Comparison of ENCODE assay signal across 1 cellular context in the genomic region with DNA sequence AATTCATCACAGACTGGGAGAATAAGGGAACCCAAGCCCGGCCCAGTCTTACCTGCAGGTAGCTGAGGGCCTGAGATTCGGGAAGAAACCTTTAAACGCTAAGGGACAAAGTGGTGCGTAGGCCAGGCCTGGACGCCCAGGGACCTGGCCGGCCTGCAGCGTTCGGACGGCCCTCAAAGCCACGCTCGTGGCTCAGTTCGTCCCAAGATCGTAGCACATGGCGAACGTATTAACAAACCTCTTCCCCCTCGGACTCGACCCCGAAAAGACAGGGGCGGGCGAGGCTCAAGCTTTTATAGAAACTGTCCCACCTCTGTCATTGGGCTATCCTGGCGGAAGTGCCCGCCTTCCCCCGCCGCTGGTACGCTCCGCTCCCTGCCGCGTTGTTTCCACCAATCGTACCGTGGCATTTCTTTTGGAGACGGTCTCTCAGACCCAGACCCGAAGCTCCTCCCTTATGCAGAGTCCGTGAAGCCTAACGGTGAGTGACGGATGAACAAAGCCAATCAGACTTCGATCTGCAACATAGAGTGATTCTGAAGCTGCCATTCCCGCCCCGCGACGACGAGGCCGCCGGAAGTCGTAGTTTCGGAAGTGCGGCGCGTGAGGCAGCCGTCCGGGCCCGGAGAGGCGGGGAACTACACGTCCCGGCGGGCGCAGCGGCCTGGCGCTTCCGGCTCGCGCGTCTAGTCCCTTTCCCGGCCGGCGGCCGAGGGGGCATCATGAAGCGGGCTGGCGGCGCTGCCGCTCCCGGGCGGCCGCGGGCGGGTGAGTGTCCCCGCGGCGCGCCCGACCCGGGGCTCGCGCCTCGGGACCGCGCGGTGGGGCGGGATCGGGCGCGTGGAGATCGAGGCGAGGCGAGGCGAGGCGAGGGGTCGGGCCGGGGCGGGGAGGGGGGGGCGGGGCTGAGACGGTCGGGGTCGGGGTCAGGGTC.
TF ChIP-seq lines count a peak whose summit lies in the region.

TRAF7 (plus strand) TSS at position 692 of the 934 bp plus-strand sequence. CDS start 8,139 bp downstream, outside the sequence.

TF ChIP-seq in WTC11, 78 proteins besides CTCF, POLR2A, EP300 and RAD21 (continued from another document and continues in another):
- TF ChIP-seq AFF4 (CRISPR knock-in tag; IDR thresholded peaks at IDR 0.05; ENCODE audit: borderline replicate concordance), result peak; percentile 44; the same call in 1 of the 2 replicates
- 0 out of 2 replicates have a peak, but pooled peaks have one; percentile 66 for TF ChIP-seq MLX (CRISPR knock-in tag; IDR thresholded peaks at IDR 0.05)
- TF ChIP-seq, protein P1, sequence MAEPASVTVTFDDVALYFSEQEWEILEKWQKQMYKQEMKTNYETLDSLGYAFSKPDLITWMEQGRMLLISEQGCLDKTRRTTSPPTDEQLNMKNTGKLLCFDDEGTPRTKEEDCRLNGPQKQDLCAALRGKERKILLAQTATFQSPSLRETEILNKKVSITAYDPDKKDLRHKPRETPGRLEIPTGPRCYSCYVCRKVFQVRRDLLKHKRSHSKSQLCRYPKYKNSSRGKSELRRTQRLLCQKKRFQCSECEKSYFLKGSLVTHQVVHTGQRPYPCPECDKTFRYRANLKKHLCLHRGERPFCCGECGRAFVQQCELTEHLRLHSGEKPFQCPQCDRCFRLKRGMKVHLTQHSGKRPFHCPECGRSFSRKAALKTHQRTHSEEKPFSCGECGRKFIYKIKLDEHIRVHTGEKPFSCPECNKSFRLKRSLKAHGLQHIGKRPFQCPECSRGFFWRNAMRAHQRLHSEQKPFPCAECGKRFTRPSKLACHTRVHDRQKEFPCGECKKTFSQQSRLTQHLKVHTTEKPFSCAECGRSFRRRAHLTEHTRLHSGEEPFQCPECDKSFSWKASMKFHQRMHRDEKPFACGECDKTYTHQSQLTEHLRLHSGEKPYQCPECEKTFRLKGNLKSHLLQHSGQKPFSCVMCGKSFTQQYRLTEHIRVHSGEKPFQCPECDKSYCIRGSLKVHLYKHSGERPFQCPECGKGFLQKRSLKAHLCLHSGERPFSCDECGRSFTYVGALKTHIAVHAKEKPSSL (CRISPR knock-in tag; conservative IDR thresholded peaks at IDR 0.05), result peak; percentile 78
- TF ChIP-seq, protein P2, sequence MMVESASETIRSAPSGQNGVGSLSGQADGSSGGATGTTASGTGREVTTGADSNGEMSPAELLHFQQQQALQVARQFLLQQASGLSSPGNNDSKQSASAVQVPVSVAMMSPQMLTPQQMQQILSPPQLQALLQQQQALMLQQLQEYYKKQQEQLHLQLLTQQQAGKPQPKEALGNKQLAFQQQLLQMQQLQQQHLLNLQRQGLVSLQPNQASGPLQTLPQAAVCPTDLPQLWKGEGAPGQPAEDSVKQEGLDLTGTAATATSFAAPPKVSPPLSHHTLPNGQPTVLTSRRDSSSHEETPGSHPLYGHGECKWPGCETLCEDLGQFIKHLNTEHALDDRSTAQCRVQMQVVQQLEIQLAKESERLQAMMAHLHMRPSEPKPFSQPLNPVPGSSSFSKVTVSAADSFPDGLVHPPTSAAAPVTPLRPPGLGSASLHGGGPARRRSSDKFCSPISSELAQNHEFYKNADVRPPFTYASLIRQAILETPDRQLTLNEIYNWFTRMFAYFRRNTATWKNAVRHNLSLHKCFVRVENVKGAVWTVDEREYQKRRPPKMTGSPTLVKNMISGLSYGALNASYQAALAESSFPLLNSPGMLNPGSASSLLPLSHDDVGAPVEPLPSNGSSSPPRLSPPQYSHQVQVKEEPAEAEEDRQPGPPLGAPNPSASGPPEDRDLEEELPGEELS (CRISPR knock-in tag; IDR thresholded peaks at IDR 0.05), result peak; percentile 75; the same call in 1 of the 2 replicates
- TF ChIP-seq, protein P3, sequence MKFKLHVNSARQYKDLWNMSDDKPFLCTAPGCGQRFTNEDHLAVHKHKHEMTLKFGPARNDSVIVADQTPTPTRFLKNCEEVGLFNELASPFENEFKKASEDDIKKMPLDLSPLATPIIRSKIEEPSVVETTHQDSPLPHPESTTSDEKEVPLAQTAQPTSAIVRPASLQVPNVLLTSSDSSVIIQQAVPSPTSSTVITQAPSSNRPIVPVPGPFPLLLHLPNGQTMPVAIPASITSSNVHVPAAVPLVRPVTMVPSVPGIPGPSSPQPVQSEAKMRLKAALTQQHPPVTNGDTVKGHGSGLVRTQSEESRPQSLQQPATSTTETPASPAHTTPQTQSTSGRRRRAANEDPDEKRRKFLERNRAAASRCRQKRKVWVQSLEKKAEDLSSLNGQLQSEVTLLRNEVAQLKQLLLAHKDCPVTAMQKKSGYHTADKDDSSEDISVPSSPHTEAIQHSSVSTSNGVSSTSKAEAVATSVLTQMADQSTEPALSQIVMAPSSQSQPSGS (CRISPR knock-in tag; IDR thresholded peaks at IDR 0.05; ENCODE audit: borderline replicate concordance, low read depth), result no peak
- TF ChIP-seq, protein P4, sequence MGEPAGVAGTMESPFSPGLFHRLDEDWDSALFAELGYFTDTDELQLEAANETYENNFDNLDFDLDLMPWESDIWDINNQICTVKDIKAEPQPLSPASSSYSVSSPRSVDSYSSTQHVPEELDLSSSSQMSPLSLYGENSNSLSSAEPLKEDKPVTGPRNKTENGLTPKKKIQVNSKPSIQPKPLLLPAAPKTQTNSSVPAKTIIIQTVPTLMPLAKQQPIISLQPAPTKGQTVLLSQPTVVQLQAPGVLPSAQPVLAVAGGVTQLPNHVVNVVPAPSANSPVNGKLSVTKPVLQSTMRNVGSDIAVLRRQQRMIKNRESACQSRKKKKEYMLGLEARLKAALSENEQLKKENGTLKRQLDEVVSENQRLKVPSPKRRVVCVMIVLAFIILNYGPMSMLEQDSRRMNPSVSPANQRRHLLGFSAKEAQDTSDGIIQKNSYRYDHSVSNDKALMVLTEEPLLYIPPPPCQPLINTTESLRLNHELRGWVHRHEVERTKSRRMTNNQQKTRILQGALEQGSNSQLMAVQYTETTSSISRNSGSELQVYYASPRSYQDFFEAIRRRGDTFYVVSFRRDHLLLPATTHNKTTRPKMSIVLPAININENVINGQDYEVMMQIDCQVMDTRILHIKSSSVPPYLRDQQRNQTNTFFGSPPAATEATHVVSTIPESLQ (CRISPR knock-in tag; IDR thresholded peaks at IDR 0.05), result no peak
- TF ChIP-seq KAT7 (CRISPR knock-in tag; IDR thresholded peaks at IDR 0.05; ENCODE audit: borderline replicate concordance), result no peak; the same call in 1 of the 2 replicates
- TF ChIP-seq, protein P5, sequence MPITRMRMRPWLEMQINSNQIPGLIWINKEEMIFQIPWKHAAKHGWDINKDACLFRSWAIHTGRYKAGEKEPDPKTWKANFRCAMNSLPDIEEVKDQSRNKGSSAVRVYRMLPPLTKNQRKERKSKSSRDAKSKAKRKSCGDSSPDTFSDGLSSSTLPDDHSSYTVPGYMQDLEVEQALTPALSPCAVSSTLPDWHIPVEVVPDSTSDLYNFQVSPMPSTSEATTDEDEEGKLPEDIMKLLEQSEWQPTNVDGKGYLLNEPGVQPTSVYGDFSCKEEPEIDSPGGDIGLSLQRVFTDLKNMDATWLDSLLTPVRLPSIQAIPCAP (CRISPR knock-in tag; IDR thresholded peaks at IDR 0.05), result peak; percentile 66; the same call in 1 of the 2 replicates
- no peak; the same call in 1 of the 2 replicates for TF ChIP-seq E2F5 (CRISPR knock-in tag; IDR thresholded peaks at IDR 0.05)
- no peak for TF ChIP-seq ZNF396 (CRISPR knock-in tag; IDR thresholded peaks at IDR 0.05; ENCODE audit: borderline replicate concordance)
- TF ChIP-seq EMX1 (CRISPR knock-in tag; IDR thresholded peaks at IDR 0.05), result peak; percentile 87
- 0 out of 2 replicates have a peak, but pooled peaks have one; percentile 13 for TF ChIP-seq HMGA2 (CRISPR knock-in tag; IDR thresholded peaks at IDR 0.05)
- no peak for TF ChIP-seq TEAD1 (CRISPR knock-in tag; IDR thresholded peaks at IDR 0.05)
- no peak for TF ChIP-seq HMGXB4 (CRISPR knock-in tag; IDR thresholded peaks at IDR 0.05)
- 0 out of 2 replicates have a peak, but pooled peaks have one; percentile 52 for TF ChIP-seq JAZF1 (CRISPR knock-in tag; IDR thresholded peaks at IDR 0.05)
- no peak for TF ChIP-seq RELA (CRISPR knock-in tag; IDR thresholded peaks at IDR 0.05; ENCODE audit: borderline replicate concordance)
- TF ChIP-seq, protein P6, sequence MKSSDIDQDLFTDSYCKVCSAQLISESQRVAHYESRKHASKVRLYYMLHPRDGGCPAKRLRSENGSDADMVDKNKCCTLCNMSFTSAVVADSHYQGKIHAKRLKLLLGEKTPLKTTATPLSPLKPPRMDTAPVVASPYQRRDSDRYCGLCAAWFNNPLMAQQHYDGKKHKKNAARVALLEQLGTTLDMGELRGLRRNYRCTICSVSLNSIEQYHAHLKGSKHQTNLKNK (CRISPR knock-in tag; IDR thresholded peaks at IDR 0.05), result peak; percentile 82
- TF ChIP-seq ZNF532 (CRISPR knock-in tag; IDR thresholded peaks at IDR 0.05; ENCODE audit: borderline replicate concordance), result peak; percentile 89
- TF ChIP-seq ZSCAN18 (CRISPR knock-in tag; IDR thresholded peaks at IDR 0.05), result no peak
